In the genomic region with DNA sequence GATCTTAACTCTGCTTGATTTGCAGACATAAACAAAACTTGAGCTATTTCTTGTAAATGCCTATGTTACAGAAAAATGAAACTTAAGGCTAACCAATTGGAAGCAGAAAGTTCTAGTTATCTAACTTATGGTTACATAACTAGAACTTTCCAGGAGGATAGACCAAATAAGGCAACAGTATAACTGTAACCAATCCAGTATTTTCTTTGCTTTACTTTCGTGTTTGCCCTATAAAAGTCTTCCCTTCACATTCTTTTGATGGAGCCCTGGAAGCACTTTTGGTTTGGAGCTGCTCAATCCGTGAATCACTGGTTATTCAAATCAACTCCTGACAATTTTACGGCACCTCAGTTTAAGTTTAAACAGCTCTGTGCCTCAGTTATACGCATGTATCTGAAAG, we compare ENCODE assay signal across 1 cellular context.
TF ChIP-seq lines count a peak whose summit lies in the region.

No MANE protein-coding gene starts in this region.

TF ChIP-seq in SK-N-SH treated with all-trans-retinoic acid at 6 μM for 48 hours, 23 proteins besides CTCF, POLR2A, EP300 and RAD21 (continued from another document):
- TF ChIP-seq, protein P1, sequence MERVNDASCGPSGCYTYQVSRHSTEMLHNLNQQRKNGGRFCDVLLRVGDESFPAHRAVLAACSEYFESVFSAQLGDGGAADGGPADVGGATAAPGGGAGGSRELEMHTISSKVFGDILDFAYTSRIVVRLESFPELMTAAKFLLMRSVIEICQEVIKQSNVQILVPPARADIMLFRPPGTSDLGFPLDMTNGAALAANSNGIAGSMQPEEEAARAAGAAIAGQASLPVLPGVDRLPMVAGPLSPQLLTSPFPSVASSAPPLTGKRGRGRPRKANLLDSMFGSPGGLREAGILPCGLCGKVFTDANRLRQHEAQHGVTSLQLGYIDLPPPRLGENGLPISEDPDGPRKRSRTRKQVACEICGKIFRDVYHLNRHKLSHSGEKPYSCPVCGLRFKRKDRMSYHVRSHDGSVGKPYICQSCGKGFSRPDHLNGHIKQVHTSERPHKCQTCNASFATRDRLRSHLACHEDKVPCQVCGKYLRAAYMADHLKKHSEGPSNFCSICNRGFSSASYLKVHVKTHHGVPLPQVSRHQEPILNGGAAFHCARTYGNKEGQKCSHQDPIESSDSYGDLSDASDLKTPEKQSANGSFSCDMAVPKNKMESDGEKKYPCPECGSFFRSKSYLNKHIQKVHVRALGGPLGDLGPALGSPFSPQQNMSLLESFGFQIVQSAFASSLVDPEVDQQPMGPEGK (CRISPR knock-in tag; IDR thresholded peaks at IDR 0.05; ENCODE audit: borderline replicate concordance) = no peak
- TF ChIP-seq, protein P2, sequence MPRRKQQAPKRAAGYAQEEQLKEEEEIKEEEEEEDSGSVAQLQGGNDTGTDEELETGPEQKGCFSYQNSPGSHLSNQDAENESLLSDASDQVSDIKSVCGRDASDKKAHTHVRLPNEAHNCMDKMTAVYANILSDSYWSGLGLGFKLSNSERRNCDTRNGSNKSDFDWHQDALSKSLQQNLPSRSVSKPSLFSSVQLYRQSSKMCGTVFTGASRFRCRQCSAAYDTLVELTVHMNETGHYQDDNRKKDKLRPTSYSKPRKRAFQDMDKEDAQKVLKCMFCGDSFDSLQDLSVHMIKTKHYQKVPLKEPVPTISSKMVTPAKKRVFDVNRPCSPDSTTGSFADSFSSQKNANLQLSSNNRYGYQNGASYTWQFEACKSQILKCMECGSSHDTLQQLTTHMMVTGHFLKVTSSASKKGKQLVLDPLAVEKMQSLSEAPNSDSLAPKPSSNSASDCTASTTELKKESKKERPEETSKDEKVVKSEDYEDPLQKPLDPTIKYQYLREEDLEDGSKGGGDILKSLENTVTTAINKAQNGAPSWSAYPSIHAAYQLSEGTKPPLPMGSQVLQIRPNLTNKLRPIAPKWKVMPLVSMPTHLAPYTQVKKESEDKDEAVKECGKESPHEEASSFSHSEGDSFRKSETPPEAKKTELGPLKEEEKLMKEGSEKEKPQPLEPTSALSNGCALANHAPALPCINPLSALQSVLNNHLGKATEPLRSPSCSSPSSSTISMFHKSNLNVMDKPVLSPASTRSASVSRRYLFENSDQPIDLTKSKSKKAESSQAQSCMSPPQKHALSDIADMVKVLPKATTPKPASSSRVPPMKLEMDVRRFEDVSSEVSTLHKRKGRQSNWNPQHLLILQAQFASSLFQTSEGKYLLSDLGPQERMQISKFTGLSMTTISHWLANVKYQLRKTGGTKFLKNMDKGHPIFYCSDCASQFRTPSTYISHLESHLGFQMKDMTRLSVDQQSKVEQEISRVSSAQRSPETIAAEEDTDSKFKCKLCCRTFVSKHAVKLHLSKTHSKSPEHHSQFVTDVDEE (CRISPR knock-in tag; IDR thresholded peaks at IDR 0.05) = no peak
- TF ChIP-seq TCF4 (CRISPR knock-in tag; IDR thresholded peaks at IDR 0.05; ENCODE audit: borderline replicate concordance) (no peak), TOX (CRISPR knock-in tag; IDR thresholded peaks at IDR 0.05; ENCODE audit: borderline replicate concordance) (no peak), ARNTL (CRISPR knock-in tag; IDR thresholded peaks at IDR 0.05; ENCODE audit: borderline replicate concordance, low read depth) (no peak), CSDC2 (CRISPR knock-in tag; IDR thresholded peaks at IDR 0.05) (no peak), OSR1 (CRISPR knock-in tag; IDR thresholded peaks at IDR 0.05) (no peak), ISL1 (CRISPR knock-in tag; IDR thresholded peaks at IDR 0.05) (no peak), ESRRG (CRISPR knock-in tag; IDR thresholded peaks at IDR 0.05) (no peak)
- TF ChIP-seq, protein P3, sequence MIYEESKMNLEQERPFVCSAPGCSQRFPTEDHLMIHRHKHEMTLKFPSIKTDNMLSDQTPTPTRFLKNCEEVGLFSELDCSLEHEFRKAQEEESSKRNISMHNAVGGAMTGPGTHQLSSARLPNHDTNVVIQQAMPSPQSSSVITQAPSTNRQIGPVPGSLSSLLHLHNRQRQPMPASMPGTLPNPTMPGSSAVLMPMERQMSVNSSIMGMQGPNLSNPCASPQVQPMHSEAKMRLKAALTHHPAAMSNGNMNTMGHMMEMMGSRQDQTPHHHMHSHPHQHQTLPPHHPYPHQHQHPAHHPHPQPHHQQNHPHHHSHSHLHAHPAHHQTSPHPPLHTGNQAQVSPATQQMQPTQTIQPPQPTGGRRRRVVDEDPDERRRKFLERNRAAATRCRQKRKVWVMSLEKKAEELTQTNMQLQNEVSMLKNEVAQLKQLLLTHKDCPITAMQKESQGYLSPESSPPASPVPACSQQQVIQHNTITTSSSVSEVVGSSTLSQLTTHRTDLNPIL (CRISPR knock-in tag; IDR thresholded peaks at IDR 0.05; ENCODE audit: low read depth) = no peak
